30 cellular contexts compared by ENCODE assay signal in genomic region chr16:56399047-56399446, GRCh38.
"Had no signal": no experiment of that assay in that cellular context is flagged by ENCODE, and none has a peak within 500 bp of the region (broad histone marks: within the 10 kb centered on the region; RNA-seq: fewer than 3 reads in every experiment).

No MANE protein-coding gene starts in this region.

- H3K4me2 ChIP-seq: neural progenitor cell had no signal

- H3K4me1 ChIP-seq: neural progenitor cell, parathyroid adenoma, right atrium auricular region, right lobe of liver, sigmoid colon, tibial nerve, vagina had no signal

- H3K27me3 ChIP-seq: neural progenitor cell, ovary, right atrium auricular region, right lobe of liver, sigmoid colon, thyroid gland, tibial nerve, upper lobe of left lung, vagina had no signal

- H3K4me3 Mint-ChIP-seq: naive thymus-derived CD4-positive, alpha-beta T cell; natural killer cell; nephron; neural progenitor cell; stimulated activated memory B cell treated with anti-CD40 and anti-IgM and Interleukin-4, amounts not matched to agents 10 μg/mL and 1 μg/mL and 100 μg/mL, for 72 hours; stimulated activated naive CD8-positive, alpha-beta T cell treated with anti-CD3 and anti-CD28 coated beads, Interleukin-15, amount 100 ng/mL, for 72 hours had no signal

- FAIRE-seq: small intestine, urothelium cell line had no signal

- ATAC-seq: naive thymus-derived CD4-positive, alpha-beta T cell; natural killer cell; stimulated activated memory B cell treated with anti-CD40 and anti-IgM and Interleukin-4, amounts not matched to agents 10 μg/mL and 1 μg/mL and 100 μg/mL, for 72 hours; stimulated activated naive CD8-positive, alpha-beta T cell treated with anti-CD3 and anti-CD28 coated beads, Interleukin-15, amount 100 ng/mL, for 72 hours; stimulated activated naive CD8-positive, alpha-beta T cell treated with anti-CD3 and anti-CD28 coated beads, Interleukin-15, Interleukin-2, amounts not matched to agents 100 U/mL and 50 U/mL, for 24 hours had no signal

- H3K27ac Mint-ChIP-seq: naive thymus-derived CD4-positive, alpha-beta T cell; natural killer cell; nephron; progenitor cell of endocrine pancreas; stimulated activated memory B cell treated with anti-CD40 and anti-IgM and Interleukin-4, amounts not matched to agents 10 μg/mL and 1 μg/mL and 100 μg/mL, for 72 hours; stimulated activated naive CD8-positive, alpha-beta T cell treated with anti-CD3 and anti-CD28 coated beads, Interleukin-15, amount 100 ng/mL, for 72 hours had no signal

- H3K36me3 ChIP-seq: ovary had no signal

- H3K4me1 Mint-ChIP-seq: nephron; stimulated activated naive CD8-positive, alpha-beta T cell treated with anti-CD3 and anti-CD28 coated beads, Interleukin-15, amount 100 ng/mL, for 72 hours had no signal

- H3K27me3 Mint-ChIP-seq: naive thymus-derived CD4-positive, alpha-beta T cell; progenitor cell of endocrine pancreas; stimulated activated memory B cell treated with anti-CD40 and anti-IgM and Interleukin-4, amounts not matched to agents 10 μg/mL and 1 μg/mL and 100 μg/mL, for 72 hours; stimulated activated naive CD8-positive, alpha-beta T cell treated with anti-CD3 and anti-CD28 coated beads, Interleukin-15, amount 100 ng/mL, for 72 hours had no signal

- H3K4me3 ChIP-seq: neural progenitor cell, ovary, right atrium auricular region, right lobe of liver, sigmoid colon, thoracic aorta, thyroid gland, tibial nerve, upper lobe of left lung, vagina had no signal

- DNase-seq: naive thymus-derived CD4-positive, alpha-beta T cell; natural killer cell; occipital lobe; ovary; posterior cingulate gyrus; retina; right lobe of liver; sigmoid colon; small intestine; stimulated activated CD4-positive, alpha-beta T cell treated with anti-CD3 and anti-CD28 coated beads, Interleukin-15, amount 100 ng/mL, for 24 hours; stimulated activated CD4-positive, alpha-beta T cell treated with anti-CD3 and anti-CD28 coated beads, Interleukin-2, amount 100 ng/mL, for 24 hours; stimulated activated CD4-positive, alpha-beta T cell treated with anti-CD3 and anti-CD28 coated beads, Interleukin-2, amount 100 ng/mL, for 48 hours; stimulated activated CD4-positive, alpha-beta T cell treated with anti-CD3 and anti-CD28 coated beads, Interleukin-4, amount 100 ng/mL, for 24 hours; stimulated activated naive CD4-positive, alpha-beta T cell; stimulated activated naive CD8-positive, alpha-beta T cell treated with anti-CD3 and anti-CD28 coated beads, Interleukin-15, amount 100 ng/mL, for 72 hours; stimulated activated naive CD8-positive, alpha-beta T cell treated with anti-CD3 and anti-CD28 coated beads, Interleukin-15, Interleukin-2, amounts not matched to agents 100 U/mL and 50 U/mL, for 24 hours; substantia nigra; thyroid gland; trophoblast cell; upper lobe of left lung had no signal

- H3K9me3 ChIP-seq: ovary, right atrium auricular region, right lobe of liver, sigmoid colon, thoracic aorta, thyroid gland, tibial nerve, upper lobe of left lung, vagina had no signal

- H3K27ac ChIP-seq: neural progenitor cell, ovary, parathyroid adenoma, right atrium auricular region, right lobe of liver, sigmoid colon, thoracic aorta, thyroid gland, tibial nerve, upper lobe of left lung, vagina had no signal

- H2AFZ ChIP-seq: neural progenitor cell, parathyroid adenoma had no signal

- H3K9me3 Mint-ChIP-seq: natural killer cell; stimulated activated memory B cell treated with anti-CD40 and anti-IgM and Interleukin-4, amounts not matched to agents 10 μg/mL and 1 μg/mL and 100 μg/mL, for 72 hours; stimulated activated naive CD8-positive, alpha-beta T cell treated with anti-CD3 and anti-CD28 coated beads, Interleukin-15, amount 100 ng/mL, for 72 hours had no signal

- H3K9ac ChIP-seq: neural progenitor cell, parathyroid adenoma had no signal
